Comparison of ENCODE assay signal across 8 cellular contexts in the genomic region with DNA sequence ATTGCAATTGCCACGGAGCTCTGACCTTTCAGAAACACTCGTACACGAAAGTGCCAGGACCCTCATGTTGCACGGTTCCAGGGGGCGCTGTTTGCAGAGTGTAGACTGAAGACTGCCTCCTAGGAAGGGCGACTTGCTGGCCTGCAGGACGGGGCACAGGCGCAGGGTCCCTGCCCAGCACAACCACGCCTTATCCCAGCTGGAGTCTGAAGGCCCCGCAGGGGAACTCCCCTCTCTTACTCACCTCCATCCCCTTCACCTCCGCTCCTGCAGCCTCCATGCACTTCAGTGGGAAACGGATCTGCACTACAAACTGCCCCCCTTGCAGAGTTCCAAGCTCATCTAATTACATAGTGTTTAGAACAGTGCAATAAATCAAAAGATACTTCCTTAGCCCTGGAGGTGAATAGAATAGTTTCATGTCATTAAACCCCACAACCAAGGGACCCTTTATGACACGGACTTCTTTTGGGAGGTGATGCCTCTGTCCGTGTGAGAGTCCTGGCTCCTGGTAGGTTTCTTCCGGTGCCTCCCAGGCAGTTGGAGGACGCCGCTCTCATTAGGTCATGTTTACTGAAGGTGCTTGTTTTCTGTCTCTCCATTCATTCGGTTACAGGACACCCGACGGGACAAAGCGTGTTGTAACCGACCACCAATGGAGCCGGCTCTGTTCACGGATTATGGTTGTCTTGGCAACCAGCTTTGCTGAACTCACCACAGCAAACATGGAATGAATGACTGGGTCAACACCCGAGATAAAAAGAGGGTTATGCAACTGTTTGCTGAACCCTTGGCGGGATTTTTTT.
DNase-seq lines count a peak whose midpoint lies in the region; ATAC-seq and TF ChIP-seq lines count a peak whose summit lies in the region.

No MANE protein-coding gene starts in this region.

- in situ Hi-C loops in GM13976 (cut with MboI; ENCODE audit: low sequenced_read_pairs, unreplicated experiment): no loop called here

- no peaks in the 10 kb centered on the region for H4K20me1 ChIP-seq in DND-41 (ENCODE audit: insufficient read depth, low read length)

- peak overlapping the region; percentile 89 for H2BK15ac ChIP-seq in mesenchymal stem cell (ENCODE audit: low read depth, poor library complexity, severe bottlenecking)

- H3K9ac ChIP-seq in DND-41 (ENCODE audit: low read depth, low read length): no peak overlapping the region
- peak overlapping the region; percentile 39 for H3K9ac ChIP-seq in mesenchymal stem cell (ENCODE audit: low read length)

- no peaks in the 10 kb centered on the region for H3K79me1 ChIP-seq in mesenchymal stem cell (replicated peaks; ENCODE audit: low read length, poor library complexity, severe bottlenecking)

- H3K27ac ChIP-seq in DND-41 (ENCODE audit: low read length): no peak overlapping the region
- H3K27ac ChIP-seq in breast epithelium: no peak overlapping the region
- H3K27ac ChIP-seq in mesenchymal stem cell (ENCODE audit: low read length, poor library complexity, severe bottlenecking): no peak overlapping the region

- H3K14ac ChIP-seq in mesenchymal stem cell (ENCODE audit: low read length in 2 of 2): no peak overlapping the region

- H3K4ac ChIP-seq in mesenchymal stem cell (ENCODE audit: low read depth in 1 of 2, low read length in 2 of 2): no peak overlapping the region

- H2AFZ ChIP-seq in DND-41 (ENCODE audit: low read depth, low read length): no peak overlapping the region
- no peak overlapping the region for H2AFZ ChIP-seq in mesenchymal stem cell (ENCODE audit: low read depth, low read length)

- TF ChIP-seq CTCF in DND-41 (IDR thresholded peaks at IDR 0.05; ENCODE audit: borderline replicate concordance, extremely low read depth, low read length, poor library complexity, severe bottlenecking) (peak; percentile 37), breast epithelium (IDR thresholded peaks at IDR 0.05) (no peak), GM13976 (IDR thresholded peaks at IDR 0.05; ENCODE audit: borderline replicate concordance, control extremely low read depth, extremely low read depth, insufficient read depth, missing control alignments) (no peak)

- peak overlapping the region in 1 of 2 experiments; percentile 46 for H3K18ac ChIP-seq in mesenchymal stem cell (ENCODE audit: low read depth in 1 of 2, low read length in 2 of 2)

- intact Hi-C loops in breast epithelium (cut with DNase I; ENCODE audit: low total_unique reads): no loop called here

- H3K4me1 ChIP-seq in DND-41 (ENCODE audit: insufficient read depth, low read length) (no peaks in the 10 kb centered on the region), breast epithelium (no peaks in the 10 kb centered on the region), mesenchymal stem cell (ENCODE audit: control insufficient read depth, insufficient read depth, low read depth, low read length) (peaks cover 7% of the 10 kb centered on the region)

- H3K9me3 ChIP-seq in DND-41 (ENCODE audit: insufficient read depth, low read length, severe bottlenecking) (no peaks in the 10 kb centered on the region), breast epithelium (peaks cover 0 to under 1% of the 10 kb centered on the region in 2 donors), mesenchymal stem cell (ENCODE audit: control insufficient read depth, low read length) (no peaks in the 10 kb centered on the region)

- peak overlapping the region in 1 of 2 experiments; percentile 29 for H2BK12ac ChIP-seq in mesenchymal stem cell (ENCODE audit: low read length in 2 of 2)

- H2BK120ac ChIP-seq in mesenchymal stem cell (ENCODE audit: low read depth, low read length): no peak overlapping the region

- no peak for DNase-seq in DND-41
- peak; percentile 89 for DNase-seq in NCI-H2029 treated with DMSO at 0.1 percent for 48 hours (lab: John Stamatoyannopoulos, UW)
- peak; percentile 49 to 60 for DNase-seq in breast epithelium (ENCODE audit: low spot score in 2 of 2)
- peak; percentile 95 for DNase-seq in mesenchymal stem cell
- no peak for DNase-seq in GM13976 (ENCODE audit: low spot score)

- TF ChIP-seq POLR2A in breast epithelium (IDR thresholded peaks at IDR 0.05): no peak

- H3K4me2 ChIP-seq in DND-41 (ENCODE audit: insufficient read depth, low read length) (no peak overlapping the region), mesenchymal stem cell (ENCODE audit: low read length, poor library complexity, severe bottlenecking) (peak overlapping the region; percentile 58)

- peak overlapping the region; percentile 72 for H4K8ac ChIP-seq in mesenchymal stem cell (ENCODE audit: low read length)

- ATAC-seq in DND-41 (ENCODE audit: insufficient read depth, low read depth) (no peak), GM19395 (IDR thresholded peaks at IDR 0.05; ENCODE audit: unreplicated experiment) (no peak), HG03139 (IDR thresholded peaks at IDR 0.05; ENCODE audit: unreplicated experiment) (no peak), HG02884 (IDR thresholded peaks at IDR 0.05; ENCODE audit: unreplicated experiment) (no peak)

- H3K79me2 ChIP-seq in DND-41 (ENCODE audit: insufficient read depth, low read length): no peaks in the 10 kb centered on the region

- no peak overlapping the region for H2AK5ac ChIP-seq in mesenchymal stem cell (ENCODE audit: low read length, severe bottlenecking)

- 19% methylated on average over 26 of the region's 26 CpGs for WGBS in mesenchymal stem cell

- H3K4me3 ChIP-seq in DND-41 (ENCODE audit: low read depth in 1 of 2, low read length in 2 of 2): no peak overlapping the region
- peak overlapping the region in 1 of 3 donors; percentile 6 for H3K4me3 ChIP-seq in breast epithelium
- H3K4me3 ChIP-seq in mesenchymal stem cell (ENCODE audit: insufficient read depth in 1 of 2, low read depth in 1 of 2, low read length in 2 of 2): peak overlapping the region in 1 of 2 experiments; percentile 3

- no peak overlapping the region for H4K91ac ChIP-seq in mesenchymal stem cell (ENCODE audit: low read length)

- H3K27me3 ChIP-seq in DND-41 (ENCODE audit: insufficient read depth, low read length, poor library complexity): no peaks in the 10 kb centered on the region
- H3K27me3 ChIP-seq in breast epithelium: no peaks in the 10 kb centered on the region
- peaks cover 14 to 29% of the 10 kb centered on the region in 2 experiments for H3K27me3 ChIP-seq in mesenchymal stem cell (ENCODE audit: control insufficient read depth in 1 of 2, insufficient read depth in 1 of 2, low read length in 2 of 2)

- H3K23ac ChIP-seq in mesenchymal stem cell (ENCODE audit: low read length in 2 of 2): no peak overlapping the region

- no peak overlapping the region for H2BK5ac ChIP-seq in mesenchymal stem cell (ENCODE audit: low read depth, low read length, poor library complexity, severe bottlenecking)

- H3K36me3 ChIP-seq in DND-41 (ENCODE audit: insufficient read depth, low read length) (no peaks in the 10 kb centered on the region), breast epithelium (no peaks in the 10 kb centered on the region), mesenchymal stem cell (ENCODE audit: control insufficient read depth in 1 of 2, insufficient read depth in 2 of 2, low read depth in 1 of 2, low read length in 2 of 2) (no peaks in the 10 kb centered on the region)

Comparison
In these comparisons a context has a peak if more than half of its experiments do, and no peak if none do; other contexts are left out.
1. DNase-seq: peak in NCI-H2029 treated with DMSO at 0.1 percent for 48 hours (single experiment), breast epithelium (2 of 2) and mesenchymal stem cell (single experiment); none in DND-41 (single experiment) and GM13976 (single experiment).